In the genomic region with DNA sequence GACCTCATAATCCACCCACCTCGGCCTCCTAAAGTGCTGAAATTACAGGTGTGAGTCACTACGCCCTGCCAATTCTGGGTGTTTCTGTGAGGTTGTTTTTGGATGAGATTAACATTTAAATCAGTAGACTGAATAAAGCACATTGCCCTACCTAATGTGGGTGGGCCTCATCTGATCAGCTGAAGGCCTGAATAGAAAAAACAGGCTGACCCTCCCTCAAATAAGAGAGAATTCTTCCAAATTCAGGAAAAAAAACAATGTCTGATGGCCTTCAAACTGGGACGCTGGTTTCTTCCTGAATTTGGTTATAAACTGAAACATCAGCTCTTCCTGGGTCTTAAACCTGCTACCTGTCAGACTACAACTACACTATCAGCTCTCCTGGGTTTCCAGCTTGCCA, we compare ENCODE assay signal across 9 cellular contexts. TPM values are rescaled to one million over a fixed set of nuclear protein-coding genes. Genes with fewer than 3 reads are reported as not detected.
"Had no signal": no experiment of that assay in that cellular context is flagged by ENCODE, and none has a peak within 500 bp of the region (broad histone marks: within the 10 kb centered on the region; RNA-seq: fewer than 3 reads in every experiment).

No MANE protein-coding gene starts in this region.

- H3K4me3 ChIP-seq: GM12878 had no signal

- FAIRE-seq: G401.6, GM12878, GM12891, GM12892, GM18507, GM19239 had no signal

- DNase-seq: GDM1, GF-D8 had no signal

- ATAC-seq: GM12878 had no signal

RNA-seq across cellular contexts. Expression of a gene that starts 51.0 kb away (rescaled TPM):
- total RNA-seq: G401, GM12878 had no signal
- polyA plus RNA-seq: GM12878 had no signal
